Comparison of ENCODE assay signal across 8 cellular contexts in genomic region chr22:23893957-23894709, GRCh38. TPM values are rescaled to one million over a fixed set of nuclear protein-coding genes. Genes with fewer than 3 reads are reported as not detected.
A peak's percentile ranks its signal among the peaks of the same experiment; 100 is the strongest.
DNase-seq lines count a peak whose midpoint lies in the region; ATAC-seq and TF ChIP-seq lines count a peak whose summit lies in the region.

MIF (plus strand) TSS chr22:23894383; CDS start chr22:23894475, 92 bp downstream.

- CTCF ChIA-PET in AG04450 (lab: Charles Lee), result interaction anchor here (0.6 to 2.4 kb wide), 24 partner anchors 9 to 312 kb away, joined by 3 to 20 read pairs (median 4); partner anchors contain the start of gene SLC2A11

- peak; percentile 72 for DNase-seq in AG04450 (ENCODE audit: low read depth, low spot score)
- peak; percentile 62 for DNase-seq in NCI-H2196 treated with DMSO at 0.1 percent for 48 hours (lab: John Stamatoyannopoulos, UW; ENCODE audit: unreplicated experiment)
- DNase-seq in T47D (ENCODE audit: low read depth in 1 of 2, low spot score in 1 of 2), result peak; percentile 73 to 96

- POLR2A ChIA-PET in AG04450 (lab: Yijun Ruan, JAX), result interaction anchor here (0.6 to 2.6 kb wide), 8 partner anchors 19 to 50 kb away, joined by 3 to 23 read pairs (median 4); partner anchors contain the start of gene SLC2A11

- H3K27ac ChIP-seq in AG04450 (ENCODE audit: low read depth, low read length) (peak within 1 kb of the TSS; percentile 97), VCaP (peak within 1 kb of the TSS; percentile 95), skin epidermis (peak within 1 kb of the TSS; percentile 84 to 99 (median 96))

- H3K27me3 ChIP-seq in AG04450 (ENCODE audit: control insufficient read depth, insufficient read depth, low read length), result no peaks in the 10 kb centered on the region

- in situ Hi-C loops in T47D (cut with HindIII; ENCODE audit: low pct_unique_long_range_greater_than_20kb, low sequenced_read_pairs), result no loop called here

- ATAC-seq in GM18870 (IDR thresholded peaks at IDR 0.05; ENCODE audit: unreplicated experiment), result peak; percentile 57
- ATAC-seq in HG03108 (IDR thresholded peaks at IDR 0.05; ENCODE audit: unreplicated experiment), result peak; percentile 75

- peak within 1 kb of the TSS; percentile 85 for H3K4me3 ChIP-seq in AG04450 (ENCODE audit: low read depth, low read length)
- peak within 1 kb of the TSS; percentile 90 for H3K4me3 ChIP-seq in iPS-18c (ENCODE audit: insufficient read depth, low read depth, low read length)
- peak within 1 kb of the TSS; percentile 55 to 93 (median 70) for H3K4me3 ChIP-seq in skin epidermis

- no peaks in the 10 kb centered on the region; the same call in 1 of the 2 replicates for H3K9me3 ChIP-seq in AG04450 (ENCODE audit: control insufficient read depth, insufficient read depth, low read length)
- peaks cover 3% of the 10 kb centered on the region for H3K9me3 ChIP-seq in iPS-18c (ENCODE audit: control insufficient read depth, insufficient read depth, low read length)

- TF ChIP-seq CTCF in AG04450 (IDR thresholded peaks at IDR 0.05; ENCODE audit: low read depth, low read length), result peak; percentile 78
- peak; percentile 86 for TF ChIP-seq CTCF in VCaP (conservative IDR thresholded peaks at IDR 0.05)

RNA-seq across cellular contexts. Expression of gene MIF, which starts in this region (rescaled TPM):
- polyA plus RNA-seq in AG04450 (2011; rRNA removed), result 154 and 186 TPM in 2 replicates
- polyA minus RNA-seq in AG04450 (2011; rRNA and poly(A)+ RNA removed), result 39.4 and 41.0 TPM in 2 replicates

Comparison
In these comparisons a context has a peak if more than half of its experiments do, and no peak if none do; other contexts are left out.
1. Peak in every context shown above with its lines: DNase-seq, ATAC-seq, H3K4me3 ChIP-seq and H3K27ac ChIP-seq.